ENCODE assay signal across 20 cellular contexts in the genomic region with DNA sequence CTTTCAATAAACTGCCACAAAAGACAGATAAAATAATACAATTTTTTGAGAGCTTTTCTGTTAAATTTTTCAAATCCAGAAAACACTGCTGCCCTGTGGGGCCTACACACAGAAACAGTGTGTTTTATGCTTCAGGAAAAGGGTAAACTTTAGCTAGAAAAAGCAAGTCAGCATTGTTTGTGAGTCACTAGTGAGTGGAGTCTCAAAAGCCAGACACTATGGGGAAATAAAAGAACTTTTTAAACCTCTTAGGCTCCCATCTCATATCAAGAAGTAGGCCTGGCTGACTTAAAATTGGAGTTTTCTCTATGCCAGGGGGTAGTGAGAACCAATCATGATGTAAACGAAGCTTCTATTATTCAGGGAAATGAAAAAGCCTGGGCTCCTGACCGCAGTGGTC. TPM values are rescaled to one million over a fixed set of nuclear protein-coding genes. Genes with fewer than 3 reads are reported as not detected.
"Had no signal": no experiment of that assay in that cellular context is flagged by ENCODE, and none has a peak within 500 bp of the region (broad histone marks: within the 10 kb centered on the region; RNA-seq: fewer than 3 reads in every experiment).

No MANE protein-coding gene starts in this region.

- DNase-seq: activated CD4-positive, alpha-beta T cell treated with anti-CD3 and anti-CD28 coated beads for 48 hours; activated CD8-positive, alpha-beta memory T cell treated with anti-CD3 and anti-CD28 coated beads, Interleukin-2, amount 50 U/mL, for 4 hours; activated CD8-positive, alpha-beta T cell treated with anti-CD3 and anti-CD28 coated beads, Interleukin-2, amount 10 ng/mL, durations not matched to agents 7 days and 5 days; endodermal cell; head of caudate nucleus; left cardiac atrium; naive thymus-derived CD8-positive, alpha-beta T cell; occipital lobe; right cardiac atrium; stimulated activated CD4-positive, alpha-beta T cell treated with anti-CD3 and anti-CD28 coated beads, Interleukin-4, amount 100 ng/mL, for 24 hours had no signal

- H3K27ac Mint-ChIP-seq: activated CD8-positive, alpha-beta T cell treated with anti-CD3 and anti-CD28 coated beads, Interleukin-2, amount 10 ng/mL, durations not matched to agents 7 days and 5 days; endodermal cell; stimulated activated naive CD8-positive, alpha-beta T cell treated with anti-CD3 and anti-CD28 coated beads, Interleukin-15, Interleukin-2, amounts not matched to agents 100 ng/mL and 50 ng/mL, for 24 hours; WTC11 had no signal

- H3K4me1 ChIP-seq: suprapubic skin had no signal

- H3K27me3 Mint-ChIP-seq: naive thymus-derived CD8-positive, alpha-beta T cell; stimulated activated naive CD8-positive, alpha-beta T cell treated with anti-CD3 and anti-CD28 coated beads, Interleukin-15, Interleukin-2, amounts not matched to agents 100 ng/mL and 50 ng/mL, for 24 hours had no signal

- H3K36me3 Mint-ChIP-seq: WTC11 had no signal

- H3K4me3 ChIP-seq: lung, skin epidermis, suprapubic skin had no signal

- H3K27me3 ChIP-seq: suprapubic skin had no signal

- H3K9me3 ChIP-seq: suprapubic skin had no signal

- H3K27ac ChIP-seq: skin epidermis, suprapubic skin had no signal

- H3K4me3 Mint-ChIP-seq: activated CD8-positive, alpha-beta T cell treated with anti-CD3 and anti-CD28 coated beads, Interleukin-2, amount 10 ng/mL, durations not matched to agents 7 days and 5 days; endodermal cell; naive thymus-derived CD8-positive, alpha-beta T cell; stimulated activated naive CD8-positive, alpha-beta T cell treated with anti-CD3 and anti-CD28 coated beads, Interleukin-15, Interleukin-2, amounts not matched to agents 100 ng/mL and 50 ng/mL, for 24 hours; WTC11 had no signal

- ATAC-seq: activated CD8-positive, alpha-beta T cell treated with anti-CD3 and anti-CD28 coated beads, Interleukin-2, amount 10 ng/mL, durations not matched to agents 7 days and 5 days; left cardiac atrium; naive thymus-derived CD8-positive, alpha-beta T cell; right cardiac atrium; WTC11 had no signal

- FAIRE-seq: astrocyte, bronchial epithelial cell, frontal cortex, TTC549 had no signal

- H3K36me3 ChIP-seq: suprapubic skin had no signal

RNA-seq across cellular contexts. Expression of a gene that starts 12.6 kb away (rescaled TPM):
- total RNA-seq: endodermal cell, epithelial cell of proximal tubule, WTC11 had no signal
